Comparison of ENCODE assay signal across 8 cellular contexts in the genomic region with DNA sequence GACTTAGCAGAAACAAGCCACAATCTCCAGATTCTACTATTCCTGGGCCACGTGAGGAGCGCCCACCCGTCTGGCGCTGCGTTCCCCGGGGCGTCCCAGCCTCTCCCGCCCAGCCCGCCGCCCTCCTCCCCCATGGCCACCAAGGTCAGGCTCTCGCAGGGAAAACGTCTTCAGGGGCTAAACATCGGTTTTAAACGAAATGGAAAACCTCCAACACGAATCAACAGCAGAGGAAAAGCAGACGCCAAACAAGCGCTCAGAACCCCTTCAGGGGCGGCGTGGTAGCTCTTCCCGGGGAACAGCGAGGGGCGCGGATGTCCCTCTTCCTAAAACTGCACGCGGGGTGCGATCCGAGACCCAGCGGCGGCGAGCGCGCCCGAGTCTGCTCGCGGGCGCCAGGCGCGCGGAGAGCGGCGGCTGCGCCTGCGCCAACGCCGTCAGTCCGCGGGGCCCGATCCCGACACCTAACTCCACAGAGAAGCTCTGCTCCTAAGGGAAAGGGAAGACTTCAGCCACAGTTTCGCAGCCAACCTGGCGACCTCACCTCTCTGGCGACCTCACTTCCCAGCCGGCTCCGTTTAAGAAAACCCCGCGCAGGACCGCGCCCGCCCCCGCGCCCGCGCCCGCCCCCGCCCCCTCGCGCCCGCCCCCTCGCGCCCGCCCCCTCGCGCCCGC. TPM values are rescaled to one million over a fixed set of nuclear protein-coding genes. Genes with fewer than 3 reads are reported as not detected.
DNase-seq lines count a peak whose midpoint lies in the region; ATAC-seq and TF ChIP-seq lines count a peak whose summit lies in the region.

No MANE protein-coding gene starts in this region.

- H3K4me1 Mint-ChIP-seq in nephron progenitor cell = peaks cover 60% of the 10 kb centered on the region

- H3K36me3 Mint-ChIP-seq in nephron progenitor cell (ENCODE audit: low read depth) = peaks cover 17% of the 10 kb centered on the region

- TF ChIP-seq POLR2A in suprapubic skin (IDR thresholded peaks at IDR 0.05) = no peak

- TF ChIP-seq EP300 in suprapubic skin (IDR thresholded peaks at IDR 0.05) = no peak

- peak overlapping the region; percentile 97 for H3K4me3 ChIP-seq in HUES64 (ENCODE audit: low read length)
- peak overlapping the region; percentile 75 for H3K4me3 ChIP-seq in fibroblast of villous mesenchyme (ENCODE audit: low read depth, low read length)
- H3K4me3 ChIP-seq in suprapubic skin = peak overlapping the region; percentile 87

- TF ChIP-seq CTCF in fibroblast of villous mesenchyme (IDR thresholded peaks at IDR 0.05; ENCODE audit: insufficient read depth, low read depth, low read length) (no peak), nephron progenitor cell (IDR thresholded peaks at IDR 0.05) (no peak), suprapubic skin (IDR thresholded peaks at IDR 0.05) (no peak)

- H3K4me3 Mint-ChIP-seq in nephron progenitor cell = peak overlapping the region; percentile 97

- under 1% methylated on average over 60 of the region's 74 CpGs for WGBS in HUES64
- WGBS in suprapubic skin = 0% methylated on average over 15 of the region's 74 CpGs

- peak overlapping the region; percentile 98 for H3K9ac ChIP-seq in HUES64 (ENCODE audit: low read depth, low read length)

- ATAC-seq in GM21526 (IDR thresholded peaks at IDR 0.05; ENCODE audit: low FRiP score, unreplicated experiment) = peak; percentile 42

- H3K9me3 Mint-ChIP-seq in nephron progenitor cell = no peaks in the 10 kb centered on the region

- H3K9me3 ChIP-seq in HUES64 (ENCODE audit: insufficient read depth, low read depth, low read length) (no peaks in the 10 kb centered on the region), suprapubic skin (no peaks in the 10 kb centered on the region)

- H3K27ac ChIP-seq in HUES64 (ENCODE audit: low read depth, low read length) (peak overlapping the region; percentile 95), suprapubic skin (peak overlapping the region; percentile 77)

- peak; percentile 86 for DNase-seq in DMS53 treated with DMSO at 0.1 percent for 48 hours (lab: John Stamatoyannopoulos, UW; ENCODE audit: unreplicated experiment)
- DNase-seq in activated effector memory CD4-positive, alpha-beta T cell treated with anti-CD3 and anti-CD28 coated beads, Interleukin-2, amount 50 U/mL, for 16 hours = peak; percentile 85
- DNase-seq in fibroblast of villous mesenchyme (ENCODE audit: low read depth) = peak; percentile 74
- peak; percentile 78 for DNase-seq in nephron progenitor cell
- DNase-seq in suprapubic skin (ENCODE audit: low spot score in 2 of 2) = peak; percentile 74 to 82

- peaks cover 3% of the 10 kb centered on the region for H3K27me3 Mint-ChIP-seq in nephron progenitor cell (ENCODE audit: low read depth, poor library complexity)

- H3K27ac Mint-ChIP-seq in nephron progenitor cell = peak overlapping the region; percentile 98

- H3K4me1 ChIP-seq in HUES64 (ENCODE audit: insufficient read depth, low read length) (0 out of 2 replicates have a peak, but pooled peaks cover 3% of the 10 kb centered on the region), suprapubic skin (peaks cover 31% of the 10 kb centered on the region)

- no peaks in the 10 kb centered on the region for H3K27me3 ChIP-seq in HUES64 (ENCODE audit: insufficient read depth, low read length)
- H3K27me3 ChIP-seq in suprapubic skin = no peaks in the 10 kb centered on the region

- H3K36me3 ChIP-seq in HUES64 (ENCODE audit: insufficient read depth, low read length) = peaks cover 14% of the 10 kb centered on the region
- peaks cover 10% of the 10 kb centered on the region for H3K36me3 ChIP-seq in suprapubic skin

TF ChIP-seq in PFSK-1, 5 proteins besides CTCF, POLR2A, EP300 and RAD21:
- TF ChIP-seq TAF1 (IDR thresholded peaks at IDR 0.05; ENCODE audit: borderline replicate concordance, insufficient read depth, low read length) (no peak), SIN3A (IDR thresholded peaks at IDR 0.05; ENCODE audit: borderline replicate concordance, insufficient read depth, low read length) (no peak), FOXP2 (optimal IDR thresholded peaks at IDR 0.05; ENCODE audit: borderline replicate concordance, extremely low read depth, extremely low read length, insufficient read depth) (no peak), POLR2AphosphoS5 (IDR thresholded peaks at IDR 0.05; ENCODE audit: low read depth, low read length) (peak; percentile 81)
- TF ChIP-seq, protein P1, sequence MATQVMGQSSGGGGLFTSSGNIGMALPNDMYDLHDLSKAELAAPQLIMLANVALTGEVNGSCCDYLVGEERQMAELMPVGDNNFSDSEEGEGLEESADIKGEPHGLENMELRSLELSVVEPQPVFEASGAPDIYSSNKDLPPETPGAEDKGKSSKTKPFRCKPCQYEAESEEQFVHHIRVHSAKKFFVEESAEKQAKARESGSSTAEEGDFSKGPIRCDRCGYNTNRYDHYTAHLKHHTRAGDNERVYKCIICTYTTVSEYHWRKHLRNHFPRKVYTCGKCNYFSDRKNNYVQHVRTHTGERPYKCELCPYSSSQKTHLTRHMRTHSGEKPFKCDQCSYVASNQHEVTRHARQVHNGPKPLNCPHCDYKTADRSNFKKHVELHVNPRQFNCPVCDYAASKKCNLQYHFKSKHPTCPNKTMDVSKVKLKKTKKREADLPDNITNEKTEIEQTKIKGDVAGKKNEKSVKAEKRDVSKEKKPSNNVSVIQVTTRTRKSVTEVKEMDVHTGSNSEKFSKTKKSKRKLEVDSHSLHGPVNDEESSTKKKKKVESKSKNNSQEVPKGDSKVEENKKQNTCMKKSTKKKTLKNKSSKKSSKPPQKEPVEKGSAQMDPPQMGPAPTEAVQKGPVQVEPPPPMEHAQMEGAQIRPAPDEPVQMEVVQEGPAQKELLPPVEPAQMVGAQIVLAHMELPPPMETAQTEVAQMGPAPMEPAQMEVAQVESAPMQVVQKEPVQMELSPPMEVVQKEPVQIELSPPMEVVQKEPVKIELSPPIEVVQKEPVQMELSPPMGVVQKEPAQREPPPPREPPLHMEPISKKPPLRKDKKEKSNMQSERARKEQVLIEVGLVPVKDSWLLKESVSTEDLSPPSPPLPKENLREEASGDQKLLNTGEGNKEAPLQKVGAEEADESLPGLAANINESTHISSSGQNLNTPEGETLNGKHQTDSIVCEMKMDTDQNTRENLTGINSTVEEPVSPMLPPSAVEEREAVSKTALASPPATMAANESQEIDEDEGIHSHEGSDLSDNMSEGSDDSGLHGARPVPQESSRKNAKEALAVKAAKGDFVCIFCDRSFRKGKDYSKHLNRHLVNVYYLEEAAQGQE (IDR thresholded peaks at IDR 0.05; ENCODE audit: insufficient read depth in 1 of 2, low read depth in 2 of 2, low read length in 2 of 2) = no peak

RNA-seq across cellular contexts. Expression of a gene that starts 0.5 kb away (rescaled TPM):
- 13.1 TPM for polyA plus RNA-seq in HUES64 (2013, experiment 1 of 2)
- 17.4 TPM for polyA plus RNA-seq in HUES64 (2013, experiment 2 of 2)
- polyA plus RNA-seq in PFSK-1 (2012; ENCODE audit: insufficient read length, low read depth) = 44.9 TPM
- total RNA-seq in fibroblast of villous mesenchyme = 25.9 and 26.7 TPM in 2 replicates
- total RNA-seq in suprapubic skin = 10 to 100 TPM; 17.9 to 65.8 (median 23.8) TPM

RNA-seq across cellular contexts. Expression of a gene that starts 27.5 kb away (rescaled TPM):
- polyA plus RNA-seq in HUES64 (2013, experiment 1 of 2) = 1.2 TPM
- 1.4 TPM for polyA plus RNA-seq in HUES64 (2013, experiment 2 of 2)
- polyA plus RNA-seq in PFSK-1 (2012; ENCODE audit: insufficient read length, low read depth) = 0.04 TPM
- not detected in 2 replicates for total RNA-seq in fibroblast of villous mesenchyme
- under 1 TPM; 0.30 to 0.89 (median 0.78) TPM for total RNA-seq in suprapubic skin

Comparison
In these comparisons a context has a peak if more than half of its experiments do, and no peak if none do; other contexts are left out.
1. Peak in every context shown above with its lines: DNase-seq, ATAC-seq, H3K4me3 ChIP-seq and H3K27ac ChIP-seq.